Comparison of ENCODE assay signal across 8 cellular contexts in the genomic region with DNA sequence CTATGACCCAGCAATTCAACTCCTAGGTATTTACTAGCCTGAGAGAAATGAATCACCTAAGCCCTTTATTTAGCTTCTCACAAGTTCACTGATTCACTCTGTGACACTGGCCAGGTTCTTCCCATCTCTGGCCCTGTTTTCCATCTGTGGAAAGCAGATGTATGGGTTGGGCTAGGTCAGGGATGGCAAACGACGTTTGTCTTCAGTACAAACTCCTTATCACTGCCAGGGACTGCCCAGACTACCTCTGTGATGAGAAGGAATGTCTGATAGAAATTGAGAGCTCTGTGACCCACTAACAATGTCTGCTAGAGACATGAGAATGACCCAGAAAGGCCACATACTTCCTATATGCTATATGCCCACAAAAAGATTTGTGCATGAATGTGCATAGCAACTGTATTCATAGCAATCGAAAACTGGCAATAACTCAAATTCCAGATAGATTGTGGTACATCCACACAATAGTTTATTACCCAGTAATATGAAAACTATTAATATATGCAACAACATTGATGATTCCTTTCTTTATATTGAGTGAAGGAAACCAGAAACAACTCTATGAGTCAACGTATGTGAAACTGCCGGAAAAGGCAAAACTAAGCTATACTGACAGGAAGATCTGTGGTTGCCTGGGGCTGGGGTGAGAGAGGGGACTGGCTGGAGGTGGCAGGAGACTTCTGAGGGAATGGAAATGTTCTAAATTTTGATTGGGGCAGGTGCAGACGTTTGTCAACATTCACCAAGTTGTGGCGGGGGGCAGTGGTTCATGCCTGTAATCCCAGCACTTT. TPM values are rescaled to one million over a fixed set of nuclear protein-coding genes. Genes with fewer than 3 reads are reported as not detected.
A peak's percentile ranks its signal among the peaks of the same experiment; 100 is the strongest.
DNase-seq lines count a peak whose midpoint lies in the region; ATAC-seq and TF ChIP-seq lines count a peak whose summit lies in the region.

No MANE protein-coding gene starts in this region.

- no peaks in the 10 kb centered on the region for H3K36me3 ChIP-seq in IMR-90 (ENCODE audit: control insufficient read depth, insufficient read depth, low read length)

- no peak overlapping the region for H3K4me3 ChIP-seq in IMR-90 (ENCODE audit: insufficient read depth, low read depth, low read length)

- peak overlapping the region; percentile 85 for H2BK5ac ChIP-seq in IMR-90 (ENCODE audit: low read depth, low read length, poor library complexity, severe bottlenecking)

- H3K23ac ChIP-seq in IMR-90 (ENCODE audit: low read depth, low read length): peak overlapping the region; percentile 81; the same call in 1 of the 2 replicates

- H3K27ac ChIP-seq in IMR-90 (ENCODE audit: insufficient read depth, low read length): no peak overlapping the region

- peak overlapping the region; percentile 65; the same call in 1 of the 2 replicates for H2AK5ac ChIP-seq in IMR-90 (ENCODE audit: low read depth, low read length)

- H3K9me1 ChIP-seq in IMR-90 (ENCODE audit: insufficient read depth, low read length): peaks cover 15% of the 10 kb centered on the region

- intact Hi-C loops in IMR-90 (cut with micrococcal nuclease): no loop called here

- no peak overlapping the region for H3K14ac ChIP-seq in IMR-90 (replicated peaks; ENCODE audit: low read depth, low read length)

- peak overlapping the region; percentile 48; the same call in 1 of the 2 replicates for H3K18ac ChIP-seq in IMR-90 (ENCODE audit: low read depth, low read length)

- dilution Hi-C loops in IMR-90 (cut with HindIII; ENCODE audit: low sequenced_read_pairs, unreplicated experiment): no loop called here

- peak; percentile 53 for ATAC-seq in GM18867 (IDR thresholded peaks at IDR 0.05; ENCODE audit: unreplicated experiment)
- ATAC-seq in IMR-90 (ENCODE audit: low read depth): peak; percentile 36
- no peak for ATAC-seq in left lobe of liver

- H4K20me1 ChIP-seq in IMR-90 (ENCODE audit: insufficient read depth, low read length): no peaks in the 10 kb centered on the region

- H4K5ac ChIP-seq in IMR-90 (ENCODE audit: low read depth, low read length): no peak overlapping the region; the same call in 1 of the 2 replicates

- H2BK15ac ChIP-seq in IMR-90 (ENCODE audit: low read depth, low read length): peak overlapping the region; percentile 56; the same call in 1 of the 3 replicates

- no peaks in the 10 kb centered on the region for H3K9me3 ChIP-seq in IMR-90 (ENCODE audit: control insufficient read depth, insufficient read depth, low read length)

- in situ Hi-C loops in IMR-90 (cut with MboI; ENCODE audit: low sequenced_read_pairs): no loop called here

- H4K8ac ChIP-seq in IMR-90 (ENCODE audit: low read depth in 2 of 2, low read length in 2 of 2): peak overlapping the region in 1 of 2 experiments; percentile 31; a peak in 1 of 4 replicates

- H3K79me1 ChIP-seq in IMR-90 (ENCODE audit: low read depth in 1 of 2, low read length in 2 of 2): no peaks in the 10 kb centered on the region; a peak in 1 of 4 replicates

- peak; percentile 85 for DNase-seq in IMR-90
- DNase-seq in activated CD8-positive, alpha-beta memory T cell treated with anti-CD3 and anti-CD28 coated beads, Interleukin-2, amount 50 U/mL, for 4 hours: peak; percentile 51
- peak; percentile 92 for DNase-seq in iris pigment epithelial cell (ENCODE audit: low read depth)
- no peak for DNase-seq in RKO (ENCODE audit: low spot score)
- no peak for DNase-seq in NCI-H2227 treated with DMSO at 0.1 percent for 48 hours (lab: John Stamatoyannopoulos, UW)
- no peak for DNase-seq in OCI-M2 (lab: John Stamatoyannopoulos, UW; ENCODE audit: unreplicated experiment)
- no peak for DNase-seq in left lobe of liver (ENCODE audit: low spot score)

- H2BK20ac ChIP-seq in IMR-90 (ENCODE audit: low read depth, low read length): peak overlapping the region; percentile 72; the same call in 1 of the 2 replicates

- H3K4me2 ChIP-seq in IMR-90 (ENCODE audit: low read depth, low read length): peak overlapping the region; percentile 27; the same call in 1 of the 2 replicates

- peak overlapping the region; percentile 13; the same call in 1 of the 2 replicates for H3K56ac ChIP-seq in IMR-90 (ENCODE audit: extremely low read depth, insufficient read depth, low read length)

- H4K91ac ChIP-seq in IMR-90 (ENCODE audit: insufficient read depth, low read depth, low read length): peak overlapping the region; percentile 29

- CTCF ChIA-PET in IMR-90 (lab: Yijun Ruan, JAX): interaction anchor here (0.5 to 0.8 kb wide), 2 partner anchors 11 to 39 kb away, joined by 3 read pairs; no protein-coding TSS in a partner anchor

- POLR2A ChIA-PET in IMR-90 (lab: Charles Lee; ENCODE audit: unreplicated experiment): no interaction called here

- peaks cover 13% of the 10 kb centered on the region for H3K4me1 ChIP-seq in IMR-90 (ENCODE audit: control insufficient read depth, insufficient read depth, low read length)

- no peaks in the 10 kb centered on the region for H3K27me3 ChIP-seq in IMR-90 (ENCODE audit: control insufficient read depth, insufficient read depth, low read length)

- WGBS in IMR-90 (ENCODE audit: extremely low coverage in 2 of 2, insufficient read length in 1 of 2), 2 experiments: 42% methylated on average over 2 of the region's 7 CpGs; no CpG with 5 or more reads in 1 of the 2 experiments

- H3K4ac ChIP-seq in IMR-90 (ENCODE audit: low read depth, low read length): peak overlapping the region; percentile 65

- no peak overlapping the region for H2AK9ac ChIP-seq in IMR-90 (replicated peaks; ENCODE audit: low read depth, low read length, poor library complexity)

- H3K9ac ChIP-seq in IMR-90 (ENCODE audit: low read depth, low read length): no peak overlapping the region

- BruUV-seq in IMR-90 (replicated peaks; lab: Mats Ljungman, UMichigan): no TSS peak

- TF ChIP-seq POLR2A in IMR-90 (IDR thresholded peaks at IDR 0.05; ENCODE audit: low read depth, low read length): no peak

- H2BK120ac ChIP-seq in IMR-90 (ENCODE audit: low read depth, low read length): peak overlapping the region; percentile 73

- H2AFZ ChIP-seq in IMR-90 (replicated peaks; ENCODE audit: low read length, poor library complexity): peak overlapping the region; percentile 65

- TF ChIP-seq RAD21 in IMR-90 (IDR thresholded peaks at IDR 0.05; ENCODE audit: low read length): no peak

- no peak for TF ChIP-seq CTCF in IMR-90 (conservative IDR thresholded peaks at IDR 0.05; ENCODE audit: low read depth, low read length)

TF ChIP-seq in IMR-90, 13 proteins besides CTCF, POLR2A, EP300 and RAD21:
- no peak for TF ChIP-seq CEBPB (IDR thresholded peaks at IDR 0.05; ENCODE audit: low read depth, low read length)
- TF ChIP-seq FOS (IDR thresholded peaks at IDR 0.05; ENCODE audit: low read depth, low read length): peak; percentile 60; the same call in 1 of the 2 replicates
TF ChIP-seq in IMR-90: peak in this region for 1.

RNA-seq across cellular contexts. Expression of a gene that starts 32.0 kb away (rescaled TPM):
- total RNA-seq in IMR-90 (2012; rRNA removed): 35.5 and 38.3 TPM in 2 replicates
- 47.8 and 49.2 TPM in 2 replicates for polyA plus RNA-seq in IMR-90 (2012; rRNA removed)
- polyA plus RNA-seq in IMR-90 (2012; cell fraction: cytosol; rRNA removed): 25.7 and 37.1 TPM in 2 replicates
- 70.4 and 79.6 TPM in 2 replicates for polyA plus RNA-seq in IMR-90 (2012; cell fraction: nucleus; rRNA removed; ENCODE audit: low replicate concordance)
- total RNA-seq in left lobe of liver: 2.9 TPM

RNA-seq across cellular contexts. Expression of a gene that starts 44.7 kb away (rescaled TPM):
- total RNA-seq in IMR-90 (2012; rRNA removed): not detected in 2 replicates
- not detected in 2 replicates for polyA plus RNA-seq in IMR-90 (2012; rRNA removed)
- 0.02 and 0.04 TPM in 2 replicates for polyA plus RNA-seq in IMR-90 (2012; cell fraction: cytosol; rRNA removed)
- 0.06 TPM in 1 of 2 replicates, not detected in the other for polyA plus RNA-seq in IMR-90 (2012; cell fraction: nucleus; rRNA removed; ENCODE audit: low replicate concordance)
- total RNA-seq in left lobe of liver: not detected

Comparison
In these comparisons a context has a peak if more than half of its experiments do, and no peak if none do; other contexts are left out.
1. DNase-seq: peak in IMR-90 (single experiment), activated CD8-positive, alpha-beta memory T cell treated with anti-CD3 and anti-CD28 coated beads, Interleukin-2, amount 50 U/mL, for 4 hours (single experiment) and iris pigment epithelial cell (single experiment); none in RKO (single experiment), NCI-H2227 treated with DMSO at 0.1 percent for 48 hours (single experiment), OCI-M2 (single experiment) and left lobe of liver (single experiment).